In genomic region chrY:21980348-21980747, GRCh38 we compare ENCODE assay signal across 5 cellular contexts.
DNase-seq lines count a peak whose midpoint lies in the region; ATAC-seq, FAIRE-seq and TF ChIP-seq lines count a peak whose summit lies in the region.
"Not testable (repeated sequence)": the region's sequence is repeated elsewhere in the genome, so short reads cannot be mapped to it uniquely, and the experiment has no call there.

No MANE protein-coding gene starts in this region.

- peak; percentile 43 for FAIRE-seq in RCC 7860 (lab: Jason Lieb, UNC)

- H3K4me3 ChIP-seq in RWPE2 (ENCODE audit: severe bottlenecking); body of pancreas: not testable (repeated sequence)

- H3K4me1 Mint-ChIP-seq in T-helper 17 cell: not testable (repeated sequence)

- peak; percentile 1 for DNase-seq in H4 (ENCODE audit: low spot score)
- not testable (repeated sequence) for DNase-seq in RCC 7860 (ENCODE audit: low spot score); RWPE2 (ENCODE audit: low spot score); T-helper 17 cell; body of pancreas

- not testable (repeated sequence) for H3K27me3 ChIP-seq in RWPE2 (ENCODE audit: insufficient read depth, poor library complexity, severe bottlenecking); body of pancreas

- H3K27ac Mint-ChIP-seq in T-helper 17 cell: not testable (repeated sequence)

- H3K9me3 ChIP-seq in RWPE2 (ENCODE audit: severe bottlenecking); T-helper 17 cell (ENCODE audit: control insufficient read depth, low read length, poor library complexity, severe bottlenecking); body of pancreas: not testable (repeated sequence)

- not testable (repeated sequence) for TF ChIP-seq CTCF in RWPE2 (IDR thresholded peaks at IDR 0.05; ENCODE audit: poor library complexity, severe bottlenecking); body of pancreas (IDR thresholded peaks at IDR 0.05)

- ATAC-seq in RWPE2 (ENCODE audit: low read depth) (0 out of 3 replicates have a peak, but pooled peaks have one; percentile 29), body of pancreas (peak; percentile 93)
- ATAC-seq in T-helper 17 cell: not testable (repeated sequence)

- not testable (repeated sequence) for H3K36me3 ChIP-seq in RWPE2 (ENCODE audit: low read depth); body of pancreas (replicated peaks in 1 of 2; ENCODE audit: insufficient read depth in 1 of 2, low read depth in 2 of 2)

- H3K4me1 ChIP-seq in RWPE2 (ENCODE audit: insufficient read depth, poor library complexity, severe bottlenecking); body of pancreas: not testable (repeated sequence)

- WGBS in body of pancreas, 2 donors: 13% methylated on average over 1 of the region's 1 CpG; no CpG with 5 or more reads in 1 of the 2 donors

- intact Hi-C loops in body of pancreas (cut with DNase I): not testable (repeated sequence)

- H3K4me3 Mint-ChIP-seq in T-helper 17 cell: peak overlapping the region; percentile 8

- not testable (repeated sequence) for TF ChIP-seq POLR2A in body of pancreas (IDR thresholded peaks at IDR 0.05)

- not testable (repeated sequence) for H3K27ac ChIP-seq in RWPE2 (ENCODE audit: poor library complexity, severe bottlenecking); body of pancreas

- not testable (repeated sequence) for H3K27me3 Mint-ChIP-seq in T-helper 17 cell

- not testable (repeated sequence) for H3K36me3 Mint-ChIP-seq in T-helper 17 cell (ENCODE audit: low read depth)
